ENCODE assay signal across 8 cellular contexts in genomic region chr4:25312496-25313193, GRCh38. TPM values are rescaled to one million over a fixed set of nuclear protein-coding genes. Genes with fewer than 3 reads are reported as not detected.
A peak's percentile ranks its signal among the peaks of the same experiment; 100 is the strongest.
DNase-seq lines count a peak whose midpoint lies in the region; ATAC-seq and TF ChIP-seq lines count a peak whose summit lies in the region.

Gene ZCCHC4 (plus strand): TSS chr4:25312774. CDS start chr4:25312810, 36 bp downstream.

- H3K36me3 ChIP-seq in HAP-1 (replicated peaks): peaks cover 5% of the 10 kb centered on the region
- H3K36me3 ChIP-seq in MG63: no peaks in the 10 kb centered on the region
- peaks cover 0 to 28% of the 10 kb centered on the region in 2 donors for H3K36me3 ChIP-seq in neuronal stem cell (replicated peaks in 1 of 2; ENCODE audit: control insufficient read depth in 2 of 2, insufficient read depth in 2 of 2, low read length in 2 of 2)

- H3K23ac ChIP-seq in neuronal stem cell (ENCODE audit: low read depth, low read length, poor library complexity): peak within 1 kb of the TSS; percentile 45

- H3K18ac ChIP-seq in neuronal stem cell (ENCODE audit: low read length): peak within 1 kb of the TSS; percentile 93

- no peak within 1 kb of the TSS for H3K4ac ChIP-seq in neuronal stem cell (ENCODE audit: low read length)

- H3K9me3 ChIP-seq in HAP-1 (no peaks in the 10 kb centered on the region), MG63 (no peaks in the 10 kb centered on the region), neuronal stem cell (replicated peaks in 1 of 2; ENCODE audit: control insufficient read depth in 2 of 2, insufficient read depth in 1 of 2, low read depth in 1 of 2, low read length in 2 of 2) (no peaks in the 10 kb centered on the region)

- H2AFZ ChIP-seq in neuronal stem cell (ENCODE audit: low read length): peak within 1 kb of the TSS; percentile 88

- no peak within 1 kb of the TSS for H4K8ac ChIP-seq in neuronal stem cell (ENCODE audit: low read depth, low read length)

- H3K27ac ChIP-seq in foreskin keratinocyte (peak within 1 kb of the TSS; percentile 66), neuronal stem cell (replicated peaks; ENCODE audit: low read length) (peak within 1 kb of the TSS; percentile 68)

- peak; percentile 90 for ATAC-seq in foreskin keratinocyte

- in situ Hi-C loops in HAP-1 (cut with MboI; ENCODE audit: low sequenced_read_pairs): no loop called here

- no peak within 1 kb of the TSS for H2BK12ac ChIP-seq in neuronal stem cell (ENCODE audit: low read length)

- peak within 1 kb of the TSS; percentile 58 for H3K4me2 ChIP-seq in neuronal stem cell (ENCODE audit: insufficient read depth, low read length, poor library complexity, severe bottlenecking)

- peak; percentile 44 for DNase-seq in GF-D8 (lab: John Stamatoyannopoulos, UW)
- DNase-seq in HAP-1 (ENCODE audit: low spot score in 2 of 2): peak; percentile 78 to 91
- DNase-seq in MG63: peak; percentile 74
- DNase-seq in SHP77 treated with DMSO at 0.1 percent for 48 hours (lab: John Stamatoyannopoulos, UW): peak; percentile 22
- peak; percentile 96 for DNase-seq in activated effector memory CD4-positive, alpha-beta T cell treated with anti-CD3 and anti-CD28 coated beads, Interleukin-2, amount 50 U/mL, for 16 hours
- DNase-seq in foreskin keratinocyte: peak; percentile 62 to 79
- peak; percentile 90 for DNase-seq in neuronal stem cell (ENCODE audit: low spot score)

- TF ChIP-seq CTCF in foreskin keratinocyte (conservative IDR thresholded peaks at IDR 0.05) (peak; percentile 100), subcutaneous adipose tissue (IDR thresholded peaks at IDR 0.05; ENCODE audit: low read depth) (no peak)

- no peak within 1 kb of the TSS for H2BK120ac ChIP-seq in neuronal stem cell (ENCODE audit: low read depth, low read length)

- H3K4me3 ChIP-seq in HAP-1 (peak within 1 kb of the TSS; percentile 83), MG63 (peak within 1 kb of the TSS; percentile 86), neuronal stem cell (ENCODE audit: low read length in 2 of 2) (peak within 1 kb of the TSS; percentile 80 to 88)

- WGBS in neuronal stem cell (ENCODE audit: extremely low coverage in 2 of 2, insufficient read length in 2 of 2, insufficient replicate concordance in 1 of 2), 2 donors: no CpG with 5 or more reads among the region's 40 CpGs

- H3K9ac ChIP-seq in neuronal stem cell (ENCODE audit: low read depth, low read length, poor library complexity): peak within 1 kb of the TSS; percentile 93

- no peak within 1 kb of the TSS for H2AK5ac ChIP-seq in neuronal stem cell (ENCODE audit: low read depth, low read length)

- no peak within 1 kb of the TSS for H2BK5ac ChIP-seq in neuronal stem cell (ENCODE audit: low read length)

- H3K27me3 ChIP-seq in HAP-1 (ENCODE audit: low read depth) (no peaks in the 10 kb centered on the region), MG63 (no peaks in the 10 kb centered on the region), foreskin keratinocyte (no peaks in the 10 kb centered on the region), neuronal stem cell (ENCODE audit: control insufficient read depth in 3 of 3, insufficient read depth in 3 of 3, low read depth in 1 of 3, low read length in 3 of 3) (no peaks in the 10 kb centered on the region)

- no peak within 1 kb of the TSS for H4K91ac ChIP-seq in neuronal stem cell (ENCODE audit: low read depth, low read length, poor library complexity)

- H3K14ac ChIP-seq in neuronal stem cell (ENCODE audit: low read length): no peak within 1 kb of the TSS

- H3K4me1 ChIP-seq in HAP-1 (peaks cover 21% of the 10 kb centered on the region), foreskin keratinocyte (no peaks in the 10 kb centered on the region), neuronal stem cell (ENCODE audit: control insufficient read depth in 2 of 2, insufficient read depth in 1 of 2, low read depth in 1 of 2, low read length in 2 of 2) (peaks cover 0 to 2% of the 10 kb centered on the region in 2 donors)

- peaks cover 3% of the 10 kb centered on the region for H3K79me1 ChIP-seq in neuronal stem cell (ENCODE audit: low read depth, low read length)

- H2BK15ac ChIP-seq in neuronal stem cell (ENCODE audit: low read length): no peak within 1 kb of the TSS

RNA-seq across cellular contexts. Expression of gene ZCCHC4, which starts in this region (rescaled TPM):
- total RNA-seq in MG63 (2014; rRNA removed; shearing (Covaris generic); ENCODE audit: low replicate concordance): 6.7 and 10.9 TPM in 2 replicates
- 8.8 and 10.1 TPM in 2 replicates for total RNA-seq in foreskin keratinocyte
- polyA plus RNA-seq in foreskin keratinocyte: 4.4 and 5.8 TPM in 2 replicates
- polyA plus RNA-seq in neuronal stem cell (2013, experiment 1 of 2): 9.5 TPM
- 9.6 TPM for polyA plus RNA-seq in neuronal stem cell (2013, experiment 2 of 2)
- total RNA-seq in subcutaneous adipose tissue: 10 to 100 TPM; 13.2 to 16.3 (median 15.0) TPM

Comparison
In these comparisons a context has a peak if more than half of its experiments do, and no peak if none do; other contexts are left out.
1. Peak in every context shown above with its lines: DNase-seq, ATAC-seq, H3K4me3 ChIP-seq and H3K27ac ChIP-seq.
2. DNase-seq: peak in every context shown above with its lines; median percentile 96 in activated effector memory CD4-positive, alpha-beta T cell treated with anti-CD3 and anti-CD28 coated beads, Interleukin-2, amount 50 U/mL, for 16 hours; 90 in neuronal stem cell; 84 in HAP-1; 74 in MG63; 70 in foreskin keratinocyte; 44 in GF-D8; 22 in SHP77 treated with DMSO at 0.1 percent for 48 hours.